In genomic region chr7:139382439-139382838, GRCh38 we compare ENCODE assay signal across 1 cellular context.
TF ChIP-seq lines count a peak whose summit lies in the region.

No MANE protein-coding gene starts in this region.

TF ChIP-seq in GM23338, 12 proteins besides CTCF, POLR2A, EP300 and RAD21 (continued from another document):
- TF ChIP-seq ZNF462 (CRISPR knock-in tag; IDR thresholded peaks at IDR 0.05) = no peak
